Comparison of ENCODE assay signal across 19 cellular contexts in genomic region chr20:48735112-48735511, GRCh38.
DNase-seq lines count a peak whose midpoint lies in the region; ATAC-seq, FAIRE-seq and TF ChIP-seq lines count a peak whose summit lies in the region.
"Had no signal": no experiment of that assay in that cellular context is flagged by ENCODE, and none has a peak within 500 bp of the region (broad histone marks: within the 10 kb centered on the region; RNA-seq: fewer than 3 reads in every experiment).

No MANE protein-coding gene starts in this region.

- H3K4me3 Mint-ChIP-seq in activated naive CD8-positive, alpha-beta T cell, result no peak overlapping the region
- H3K4me3 Mint-ChIP-seq in activated naive CD8-positive, alpha-beta T cell treated with anti-CD3 and anti-CD28 coated beads, Interleukin-2, amount 50 U/mL, for 24 hours, result no peak overlapping the region
- no peak overlapping the region for H3K4me3 Mint-ChIP-seq in T-cell
- H3K4me3 Mint-ChIP-seq: neural crest cell had no signal

- intact Hi-C loops in kidney (cut with DNase I), result no loop called here

- CTCF ChIA-PET in T-cell (lab: Charles Lee), result no interaction called here

- no peak overlapping the region for H3K27ac ChIP-seq in kidney (ENCODE audit: low read depth in 2 of 2, low read length in 2 of 2)
- H3K27ac ChIP-seq in substantia nigra (ENCODE audit: low read depth, low read length, poor library complexity, severe bottlenecking), result peak overlapping the region; percentile 64
- H3K27ac ChIP-seq: RWPE1, tibial artery, VCaP had no signal

- H3K36me3 ChIP-seq in kidney (ENCODE audit: control insufficient read depth in 1 of 2, insufficient read depth in 2 of 2, low read length in 2 of 2), result no peaks in the 10 kb centered on the region
- H3K36me3 ChIP-seq: tibial artery had no signal

- DNase-seq in activated naive CD8-positive, alpha-beta T cell treated with anti-CD3 and anti-CD28 coated beads, Interleukin-2, amount 50 U/mL, for 24 hours, result no peak
- DNase-seq in T-cell, result no peak
- peak; percentile 13 for DNase-seq in kidney
- no peak for DNase-seq in substantia nigra (lab: John Stamatoyannopoulos, UW)
- DNase-seq in medulla oblongata (ENCODE audit: extremely low spot score), result no peak
- DNase-seq: activated effector memory CD4-positive, alpha-beta T cell treated with Interleukin-2 at 50 U/mL for 16 hours; MM.1S; NCI-H2029; NCI-H510A treated with DMSO at 0.1 percent for 48 hours; stimulated activated CD4-positive, alpha-beta T cell treated with anti-CD3 and anti-CD28 coated beads, Interleukin-12 subunit alpha, Interleukin-12 subunit beta, amount 100 ng/mL, for 4 hours; SW 1271; tibial artery had no signal

- no peaks in the 10 kb centered on the region for H3K9me3 ChIP-seq in kidney (ENCODE audit: control insufficient read depth in 1 of 2, low read length in 2 of 2)
- H3K9me3 ChIP-seq: tibial artery had no signal

- no peak overlapping the region for H3K4me3 ChIP-seq in kidney (ENCODE audit: low read length in 2 of 2)
- H3K4me3 ChIP-seq: tibial artery had no signal

- no peak overlapping the region for H3K9ac ChIP-seq in kidney (ENCODE audit: low read length in 2 of 2)

- H3K4me1 ChIP-seq in kidney (ENCODE audit: control insufficient read depth in 1 of 2, insufficient read depth in 1 of 2, low read depth in 1 of 2, low read length in 2 of 2), result peaks cover 4 to 5% of the 10 kb centered on the region in 2 donors

- FAIRE-seq in kidney (lab: Jason Lieb, UNC), result no peak
- FAIRE-seq: islet of Langerhans had no signal

- H3K4me1 Mint-ChIP-seq in activated naive CD8-positive, alpha-beta T cell (ENCODE audit: low read depth), result peaks cover 63% of the 10 kb centered on the region
- H3K4me1 Mint-ChIP-seq in activated naive CD8-positive, alpha-beta T cell treated with anti-CD3 and anti-CD28 coated beads, Interleukin-2, amount 50 U/mL, for 24 hours, result peaks cover 78% of the 10 kb centered on the region
- H3K4me1 Mint-ChIP-seq in T-cell, result peaks cover 52 to 69% (median 66%) of the 10 kb centered on the region in 3 donors

- H3K9me3 Mint-ChIP-seq in activated naive CD8-positive, alpha-beta T cell (ENCODE audit: low read depth), result no peaks in the 10 kb centered on the region
- H3K9me3 Mint-ChIP-seq in activated naive CD8-positive, alpha-beta T cell treated with anti-CD3 and anti-CD28 coated beads, Interleukin-2, amount 50 U/mL, for 24 hours, result no peaks in the 10 kb centered on the region
- no peaks in the 10 kb centered on the region for H3K9me3 Mint-ChIP-seq in T-cell
- H3K9me3 Mint-ChIP-seq: neural crest cell had no signal

- no peak for TF ChIP-seq POLR2A in GM18505 (IDR thresholded peaks at IDR 0.05; ENCODE audit: borderline replicate concordance, extremely low read depth, insufficient read depth, insufficient read length)

- H3K27me3 Mint-ChIP-seq in activated naive CD8-positive, alpha-beta T cell, result no peaks in the 10 kb centered on the region
- H3K27me3 Mint-ChIP-seq in activated naive CD8-positive, alpha-beta T cell treated with anti-CD3 and anti-CD28 coated beads, Interleukin-2, amount 50 U/mL, for 24 hours, result no peaks in the 10 kb centered on the region
- no peaks in the 10 kb centered on the region for H3K27me3 Mint-ChIP-seq in T-cell

- POLR2A ChIA-PET in T-cell (lab: Charles Lee), result interaction anchor here (0.5 to 0.7 kb wide), 3 partner anchors 23 to 1208 kb away, joined by 3 to 4 read pairs (median 3); no protein-coding TSS in a partner anchor

- no peak for TF ChIP-seq CTCF in kidney (IDR thresholded peaks at IDR 0.05; ENCODE audit: borderline replicate concordance, extremely low read depth, insufficient read depth)

- no peak for ATAC-seq in activated naive CD8-positive, alpha-beta T cell treated with anti-CD3 and anti-CD28 coated beads, Interleukin-2, amount 50 U/mL, for 24 hours
- ATAC-seq in T-cell (replicated peaks in 1 of 4), result no peak
- no peak for ATAC-seq in SK-N-SH treated with all-trans-retinoic acid at 6 μM for 48 hours
- no peak for ATAC-seq in GM18505 (IDR thresholded peaks at IDR 0.05; ENCODE audit: unreplicated experiment)

- peak overlapping the region; percentile 46 for H3K27ac Mint-ChIP-seq in activated naive CD8-positive, alpha-beta T cell
- no peak overlapping the region for H3K27ac Mint-ChIP-seq in activated naive CD8-positive, alpha-beta T cell treated with anti-CD3 and anti-CD28 coated beads, Interleukin-2, amount 50 U/mL, for 24 hours
- peak overlapping the region; percentile 34 to 72 for H3K27ac Mint-ChIP-seq in T-cell

- peaks cover 21% of the 10 kb centered on the region for H3K36me3 Mint-ChIP-seq in activated naive CD8-positive, alpha-beta T cell
- peaks cover 54% of the 10 kb centered on the region for H3K36me3 Mint-ChIP-seq in activated naive CD8-positive, alpha-beta T cell treated with anti-CD3 and anti-CD28 coated beads, Interleukin-2, amount 50 U/mL, for 24 hours (ENCODE audit: low read depth)
- H3K36me3 Mint-ChIP-seq in T-cell, result peaks cover 56% of the 10 kb centered on the region

TF ChIP-seq in SK-N-SH treated with all-trans-retinoic acid at 6 μM for 48 hours, 23 proteins besides CTCF, POLR2A, EP300 and RAD21:
- TF ChIP-seq CREB5 (CRISPR knock-in tag; IDR thresholded peaks at IDR 0.05; ENCODE audit: low read depth), result no peak
- TF ChIP-seq GLIS3 (CRISPR knock-in tag; IDR thresholded peaks at IDR 0.05), result no peak
- TF ChIP-seq PATZ1 (CRISPR knock-in tag; IDR thresholded peaks at IDR 0.05; ENCODE audit: borderline replicate concordance), result no peak
- no peak for TF ChIP-seq POU6F1 (CRISPR knock-in tag; IDR thresholded peaks at IDR 0.05; ENCODE audit: borderline replicate concordance, low read depth)
- no peak for TF ChIP-seq ZFP3 (CRISPR knock-in tag; IDR thresholded peaks at IDR 0.05)
- TF ChIP-seq CSRNP3 (CRISPR knock-in tag; IDR thresholded peaks at IDR 0.05), result no peak
- TF ChIP-seq ARNTL (CRISPR knock-in tag; IDR thresholded peaks at IDR 0.05; ENCODE audit: borderline replicate concordance, low read depth), result no peak
- TF ChIP-seq SNAI2 (CRISPR knock-in tag; IDR thresholded peaks at IDR 0.05), result no peak
- no peak for TF ChIP-seq ZC3H10 (CRISPR knock-in tag; IDR thresholded peaks at IDR 0.05)
- TF ChIP-seq ZFP30 (CRISPR knock-in tag; IDR thresholded peaks at IDR 0.05), result no peak
- no peak for TF ChIP-seq CSDC2 (CRISPR knock-in tag; IDR thresholded peaks at IDR 0.05)
- no peak for TF ChIP-seq OSR1 (CRISPR knock-in tag; IDR thresholded peaks at IDR 0.05)
TF ChIP-seq in SK-N-SH treated with all-trans-retinoic acid at 6 μM for 48 hours: peak in this region for 0.
